ENCODE assay signal across 18 cellular contexts in the genomic region with DNA sequence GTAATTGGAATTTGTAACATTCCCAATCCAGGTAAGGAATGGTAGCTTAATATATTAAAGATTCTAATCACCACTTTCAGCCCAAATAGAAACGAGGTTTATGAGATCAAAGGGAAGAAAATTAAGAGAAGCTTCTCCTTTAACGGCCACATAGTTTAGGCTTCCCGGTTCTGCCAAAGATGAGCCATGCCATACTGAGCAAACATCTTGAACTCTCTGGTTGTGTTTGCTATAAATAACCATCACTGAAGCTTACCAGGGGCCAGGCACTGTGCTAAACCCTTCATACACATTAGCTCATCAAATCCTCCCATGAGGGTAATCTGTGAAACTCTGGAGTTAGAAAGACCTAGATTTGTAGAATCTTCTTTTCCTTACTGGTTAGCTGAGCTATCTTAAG. TPM values are rescaled to one million over a fixed set of nuclear protein-coding genes. Genes with fewer than 3 reads are reported as not detected.
DNase-seq lines count a peak whose midpoint lies in the region; FAIRE-seq and TF ChIP-seq lines count a peak whose summit lies in the region.
"Had no signal": no experiment of that assay in that cellular context is flagged by ENCODE, and none has a peak within 500 bp of the region (broad histone marks: within the 10 kb centered on the region; RNA-seq: fewer than 3 reads in every experiment).

No MANE protein-coding gene starts in this region.

- H3K27ac ChIP-seq in OCI-LY7 (ENCODE audit: low read depth, low read length, poor library complexity, severe bottlenecking) (peak overlapping the region; percentile 96), esophagus squamous epithelium (peak overlapping the region; percentile 28 to 88 (median 76)), ovary (peak overlapping the region; percentile 33 to 60), testis (peak overlapping the region; percentile 67 to 87)
- H3K27ac ChIP-seq: KMS-11 had no signal

- H3K9me3 ChIP-seq in OCI-LY7 (ENCODE audit: low read length) = no peaks in the 10 kb centered on the region
- no peaks in the 10 kb centered on the region for H3K9me3 ChIP-seq in esophagus squamous epithelium
- no peaks in the 10 kb centered on the region for H3K9me3 ChIP-seq in ovary
- no peaks in the 10 kb centered on the region for H3K9me3 ChIP-seq in testis
- H3K9me3 ChIP-seq: BE2C had no signal

- intact Hi-C loops in OCI-LY7 (cut with micrococcal nuclease; ENCODE audit: unreplicated experiment) = loop anchor here (2.0 kb wide), 1 partner anchor 251 kb away; no protein-coding TSS in a partner anchor
- intact Hi-C loops in esophagus squamous epithelium (cut with DNase I) = no loop called here
- intact Hi-C loops in ovary (cut with DNase I) = no loop called here
- intact Hi-C loops in testis (cut with DNase I; ENCODE audit: low total_unique reads) = no loop called here
- intact Hi-C loops in activated T-helper 2 cell treated with anti-CD3 and anti-CD28 coated beads, Interferon-gamma antibody, Interleukin-2, Interleukin-4, amounts not matched to agents 10 μg/mL and 5 μg/mL and 100 μg/mL, durations not matched to agents 14 hours and 24 hours and 36 hours (cut with micrococcal nuclease) = no loop called here

- no peak for TF ChIP-seq EP300 in ovary (IDR thresholded peaks at IDR 0.05)

- H3K27me3 ChIP-seq in esophagus squamous epithelium = peaks cover 0 to 46% (median 5%) of the 10 kb centered on the region in 4 donors
- no peaks in the 10 kb centered on the region for H3K27me3 ChIP-seq in ovary
- H3K27me3 ChIP-seq in testis = no peaks in the 10 kb centered on the region

- H3K27ac Mint-ChIP-seq in activated T-helper 2 cell treated with anti-CD3 and anti-CD28 coated beads, Interferon-gamma antibody, Interleukin-2, Interleukin-4, amounts not matched to agents 10 μg/mL and 5 μg/mL and 100 μg/mL, durations not matched to agents 14 hours and 24 hours and 36 hours = no peak overlapping the region
- H3K27ac Mint-ChIP-seq: CD4-positive, alpha-beta T cell had no signal

- H3K36me3 Mint-ChIP-seq in activated T-helper 2 cell treated with anti-CD3 and anti-CD28 coated beads, Interferon-gamma antibody, Interleukin-2, Interleukin-4, amounts not matched to agents 10 μg/mL and 5 μg/mL and 100 μg/mL, durations not matched to agents 14 hours and 24 hours and 36 hours (ENCODE audit: low read depth) = peaks cover 3% of the 10 kb centered on the region

- POLR2A ChIA-PET in OCI-LY7 (lab: Charles Lee) = interaction anchor here (1.5 kb wide), 1 partner anchor 35 kb away, joined by 6 read pairs; a partner anchor contains a TSS

- no peak overlapping the region for H3K4me3 Mint-ChIP-seq in activated T-helper 2 cell treated with anti-CD3 and anti-CD28 coated beads, Interferon-gamma antibody, Interleukin-2, Interleukin-4, amounts not matched to agents 10 μg/mL and 5 μg/mL and 100 μg/mL, durations not matched to agents 14 hours and 24 hours and 36 hours (ENCODE audit: low read depth)
- H3K4me3 Mint-ChIP-seq: CD4-positive, alpha-beta T cell had no signal

- H3K4me2 ChIP-seq in OCI-LY7 (ENCODE audit: low read length) = peak overlapping the region; percentile 96
- H3K4me2 ChIP-seq: KMS-11 had no signal

- no peaks in the 10 kb centered on the region for H3K9me3 Mint-ChIP-seq in activated T-helper 2 cell treated with anti-CD3 and anti-CD28 coated beads, Interferon-gamma antibody, Interleukin-2, Interleukin-4, amounts not matched to agents 10 μg/mL and 5 μg/mL and 100 μg/mL, durations not matched to agents 14 hours and 24 hours and 36 hours
- H3K9me3 Mint-ChIP-seq: CD4-positive, alpha-beta T cell had no signal

- no peaks in the 10 kb centered on the region for H4K20me1 ChIP-seq in OCI-LY7 (ENCODE audit: insufficient read depth, low read length)

- no TSS peak for BruUV-seq in OCI-LY7 (replicated peaks; lab: Mats Ljungman, UMichigan)

- TF ChIP-seq POLR2A in esophagus squamous epithelium (IDR thresholded peaks at IDR 0.05) (no peak), ovary (IDR thresholded peaks at IDR 0.05) (no peak), testis (IDR thresholded peaks at IDR 0.05) (no peak), H54 (IDR thresholded peaks at IDR 0.05; ENCODE audit: low read depth, low read length) (no peak)

- H3K4me1 Mint-ChIP-seq in activated T-helper 2 cell treated with anti-CD3 and anti-CD28 coated beads, Interferon-gamma antibody, Interleukin-2, Interleukin-4, amounts not matched to agents 10 μg/mL and 5 μg/mL and 100 μg/mL, durations not matched to agents 14 hours and 24 hours and 36 hours (ENCODE audit: low read depth) = peaks cover 7% of the 10 kb centered on the region

- peak overlapping the region; percentile 57; the same call in 1 of the 2 replicates for H2AFZ ChIP-seq in OCI-LY7 (ENCODE audit: low read length)

- DNase-seq in OCI-LY7 (ENCODE audit: low spot score) (peak; percentile 24), esophagus squamous epithelium (lab: John Stamatoyannopoulos, UW) (no peak), ovary (no peak), testis (no peak), H54 (ENCODE audit: insufficient read length, low spot score) (no peak), foreskin melanocyte (no peak), NOMO-1 (lab: John Stamatoyannopoulos, UW; ENCODE audit: unreplicated experiment in 2 of 2) (no peak)
- DNase-seq in activated T-helper 2 cell treated with anti-CD3 and anti-CD28 coated beads, Interferon-gamma antibody, Interleukin-2, Interleukin-4, amounts not matched to agents 10 μg/mL and 5 μg/mL and 100 μg/mL, durations not matched to agents 14 hours and 24 hours and 36 hours (ENCODE audit: low spot score) = no peak
- DNase-seq: 8988T; BE2C; CD4-positive, alpha-beta T cell; EL; H7; NCI-H1092; NCI-H446; PC-3 had no signal

- WGBS in esophagus squamous epithelium, 2 donors = 47 to 53% methylated on average over 3 of the region's 3 CpGs
- 37 to 42% (median 38%) methylated on average over 3 of the region's 3 CpGs for WGBS in ovary, 3 donors
- WGBS in testis, 2 donors = 52 to 54% methylated on average over 3 of the region's 3 CpGs

- TF ChIP-seq CTCF in OCI-LY7 (conservative IDR thresholded peaks at IDR 0.05; ENCODE audit: low read length) (no peak), esophagus squamous epithelium (IDR thresholded peaks at IDR 0.05) (no peak), ovary (IDR thresholded peaks at IDR 0.05) (no peak), testis (IDR thresholded peaks at IDR 0.05) (no peak)

- H3K4me1 ChIP-seq in OCI-LY7 (ENCODE audit: insufficient read depth, low read length, poor library complexity, severe bottlenecking) (peaks cover 71% of the 10 kb centered on the region), esophagus squamous epithelium (peaks cover 12 to 22% (median 16%) of the 10 kb centered on the region in 3 donors), ovary (ENCODE audit: insufficient read depth) (no peaks in the 10 kb centered on the region), testis (peaks cover 6% of the 10 kb centered on the region)
- H3K4me1 ChIP-seq: BE2C had no signal

- H3K4me3 ChIP-seq in OCI-LY7 (ENCODE audit: low read depth, low read length, poor library complexity, severe bottlenecking) (peak overlapping the region; percentile 16), esophagus squamous epithelium (peak overlapping the region; percentile 6 to 66 (median 38)), ovary (peak overlapping the region; percentile 47), testis (peak overlapping the region; percentile 58 to 59)

- CTCF ChIA-PET in OCI-LY7 (lab: Charles Lee; ENCODE audit: unreplicated experiment) = no interaction called here

- H3K27me3 Mint-ChIP-seq in activated T-helper 2 cell treated with anti-CD3 and anti-CD28 coated beads, Interferon-gamma antibody, Interleukin-2, Interleukin-4, amounts not matched to agents 10 μg/mL and 5 μg/mL and 100 μg/mL, durations not matched to agents 14 hours and 24 hours and 36 hours (ENCODE audit: low read depth) = peaks cover 42% of the 10 kb centered on the region

- H3K36me3 ChIP-seq in OCI-LY7 (ENCODE audit: insufficient read depth, low read length) = no peaks in the 10 kb centered on the region
- no peaks in the 10 kb centered on the region for H3K36me3 ChIP-seq in esophagus squamous epithelium
- H3K36me3 ChIP-seq in ovary = no peaks in the 10 kb centered on the region
- no peaks in the 10 kb centered on the region for H3K36me3 ChIP-seq in testis (ENCODE audit: low read depth, missing control alignments)
- H3K36me3 ChIP-seq: BE2C had no signal

- FAIRE-seq in H54 (lab: Jason Lieb, UNC) = no peak

- peaks cover 14% of the 10 kb centered on the region for H3K79me2 ChIP-seq in OCI-LY7 (ENCODE audit: insufficient read depth, low read depth, low read length)

- no peaks in the 10 kb centered on the region for H3K9me2 ChIP-seq in OCI-LY7 (ENCODE audit: insufficient read depth, low read length)

RNA-seq across cellular contexts. Expression of a gene that starts 2.8 kb away (rescaled TPM):
- total RNA-seq in OCI-LY7 (2014; rRNA removed; shearing (Covaris generic)) = 5.7 and 7.9 TPM in 2 replicates
- total RNA-seq in OCI-LY7 (2022) = 33.3 and 33.8 TPM in 2 replicates
- total RNA-seq in esophagus squamous epithelium = 1,000 to 10,000 TPM in 1 of 4 donors, 100 to 1,000 TPM in 3; 121 to 1,349 (median 217) TPM
- total RNA-seq in ovary = 100 to 1,000 TPM in 4 of 7 donors, 10 to 100 TPM in 3; 50.9 to 886 (median 263) TPM
- 1,000 to 10,000 TPM in 1 of 2 donors, 100 to 1,000 TPM in 1; 237 to 2,765 TPM for polyA plus RNA-seq in ovary
- 100 to 1,000 TPM; 263 to 271 TPM for total RNA-seq in testis
- 276 TPM for polyA plus RNA-seq in testis (ENCODE audit: insufficient read depth, low read depth, low replicate concordance)
- total RNA-seq in activated T-helper 2 cell treated with anti-CD3 and anti-CD28 coated beads, Interferon-gamma antibody, Interleukin-2, Interleukin-4, amounts not matched to agents 10 μg/mL and 5 μg/mL and 100 μg/mL, durations not matched to agents 14 hours and 24 hours and 36 hours = not detected in 2 replicates
- total RNA-seq: CD4-positive, alpha-beta T cell; H7; M059J; PC-3 had no signal

RNA-seq across cellular contexts. Expression of a gene that starts 34.3 kb away (rescaled TPM):
- 33.7 and 36.6 TPM in 2 replicates for total RNA-seq in OCI-LY7 (2014; rRNA removed; shearing (Covaris generic))
- total RNA-seq in OCI-LY7 (2022) (62.8 and 75.6 TPM in 2 replicates), esophagus squamous epithelium (10 to 100 TPM; 36.1 to 74.3 (median 42.5) TPM), ovary (10 to 100 TPM; 23.4 to 41.3 (median 30.9) TPM), testis (10 to 100 TPM; 32.4 to 45.1 TPM)
- polyA plus RNA-seq in ovary (10 to 100 TPM; 26.8 to 44.4 TPM), testis (ENCODE audit: insufficient read depth, low read depth, low replicate concordance) (70.6 TPM)
- 39.4 and 39.7 TPM in 2 replicates for total RNA-seq in activated T-helper 2 cell treated with anti-CD3 and anti-CD28 coated beads, Interferon-gamma antibody, Interleukin-2, Interleukin-4, amounts not matched to agents 10 μg/mL and 5 μg/mL and 100 μg/mL, durations not matched to agents 14 hours and 24 hours and 36 hours
